18 cellular contexts compared by ENCODE assay signal in genomic region chr14:98161366-98161765, GRCh38.
"Had no signal": no experiment of that assay in that cellular context is flagged by ENCODE, and none has a peak within 500 bp of the region (broad histone marks: within the 10 kb centered on the region; RNA-seq: fewer than 3 reads in every experiment).

No MANE protein-coding gene starts in this region.

- H3K27ac ChIP-seq: body of pancreas, neutrophil, right atrium auricular region, transverse colon had no signal

- H3K27me3 Mint-ChIP-seq: activated B cell treated with CpG ODN at 0.5 μM for 24 hours; activated naive CD4-positive, alpha-beta T cell treated with anti-CD3 and anti-CD28 coated beads, Interleukin-2, amount 10 ng/mL, durations not matched to agents 7 days and 5 days; activated T-helper 17 cell treated with anti-CD3 and anti-CD28 coated beads, Interleukin-2, amount 50 U/mL, for 72 hours; central memory CD8-positive, alpha-beta T cell had no signal

- DNase-seq: activated B cell treated with CpG ODN at 0.5 μM for 24 hours; activated CD4-positive, alpha-beta T cell treated with anti-CD3 and anti-CD28 coated beads for 48 hours; activated naive CD4-positive, alpha-beta T cell treated with anti-CD3 and anti-CD28 coated beads, Interleukin-2, amount 10 ng/mL, durations not matched to agents 7 days and 5 days; amygdala; body of pancreas; effector memory CD4-positive, alpha-beta T cell; islet precursor cell; stimulated activated CD4-positive, alpha-beta T cell treated with anti-CD3 and anti-CD28 coated beads, Interleukin-2, amount 100 ng/mL, for 48 hours; stimulated activated naive B cell treated with anti-CD40 and anti-IgM and Interleukin-4, amounts not matched to agents 10 μg/mL and 1 μg/mL and 100 μg/mL, for 72 hours; substantia nigra; transverse colon had no signal

- H3K36me3 Mint-ChIP-seq: stimulated activated naive B cell treated with anti-CD40 and anti-IgM and Interleukin-4, amounts not matched to agents 10 μg/mL and 1 μg/mL and 100 μg/mL, for 72 hours had no signal

- H3K27me3 ChIP-seq: body of pancreas, right atrium auricular region had no signal

- H3K27ac Mint-ChIP-seq: activated B cell treated with CpG ODN at 0.5 μM for 24 hours; activated naive CD4-positive, alpha-beta T cell treated with anti-CD3 and anti-CD28 coated beads, Interleukin-2, amount 10 ng/mL, durations not matched to agents 7 days and 5 days; activated T-helper 17 cell treated with anti-CD3 and anti-CD28 coated beads, Interleukin-2, amount 50 U/mL, for 72 hours; dendritic cell treated with granulocyte-macrophage colony-stimulating factor and Interleukin-4, amounts not matched to agents 40 ng/mL and 50 ng/mL, for 4 days; stimulated activated naive B cell treated with anti-CD40 and anti-IgM and Interleukin-4, amounts not matched to agents 10 μg/mL and 1 μg/mL and 100 μg/mL, for 72 hours; T-helper 2 cell treated with Interferon-gamma antibody and Interleukin-4, amounts not matched to agents 5 μg/mL and 100 μg/mL, for 36 hours had no signal

- H3K9me3 Mint-ChIP-seq: activated B cell treated with CpG ODN at 0.5 μM for 24 hours; activated naive CD4-positive, alpha-beta T cell treated with anti-CD3 and anti-CD28 coated beads, Interleukin-2, amount 10 ng/mL, durations not matched to agents 7 days and 5 days; activated T-helper 17 cell treated with anti-CD3 and anti-CD28 coated beads, Interleukin-2, amount 50 U/mL, for 72 hours; central memory CD8-positive, alpha-beta T cell; dendritic cell treated with granulocyte-macrophage colony-stimulating factor and Interleukin-4, amounts not matched to agents 40 ng/mL and 50 ng/mL, for 4 days; stimulated activated naive B cell treated with anti-CD40 and anti-IgM and Interleukin-4, amounts not matched to agents 10 μg/mL and 1 μg/mL and 100 μg/mL, for 72 hours; T-helper 2 cell treated with Interferon-gamma antibody and Interleukin-4, amounts not matched to agents 5 μg/mL and 100 μg/mL, for 36 hours had no signal

- H3K4me3 Mint-ChIP-seq: activated B cell treated with CpG ODN at 0.5 μM for 24 hours; activated naive CD4-positive, alpha-beta T cell treated with anti-CD3 and anti-CD28 coated beads, Interleukin-2, amount 10 ng/mL, durations not matched to agents 7 days and 5 days; activated T-helper 17 cell treated with anti-CD3 and anti-CD28 coated beads, Interleukin-2, amount 50 U/mL, for 72 hours; central memory CD8-positive, alpha-beta T cell; dendritic cell treated with granulocyte-macrophage colony-stimulating factor and Interleukin-4, amounts not matched to agents 40 ng/mL and 50 ng/mL, for 4 days; stimulated activated naive B cell treated with anti-CD40 and anti-IgM and Interleukin-4, amounts not matched to agents 10 μg/mL and 1 μg/mL and 100 μg/mL, for 72 hours; T-helper 2 cell treated with Interferon-gamma antibody and Interleukin-4, amounts not matched to agents 5 μg/mL and 100 μg/mL, for 36 hours had no signal

- H3K4me1 ChIP-seq: body of pancreas, right atrium auricular region, transverse colon had no signal

- H3K36me3 ChIP-seq: neutrophil, right atrium auricular region, transverse colon had no signal

- H3K9me3 ChIP-seq: body of pancreas, neutrophil, right atrium auricular region, transverse colon had no signal

- H3K4me1 Mint-ChIP-seq: activated B cell treated with CpG ODN at 0.5 μM for 24 hours; stimulated activated naive B cell treated with anti-CD40 and anti-IgM and Interleukin-4, amounts not matched to agents 10 μg/mL and 1 μg/mL and 100 μg/mL, for 72 hours had no signal

- ATAC-seq: activated T-helper 17 cell treated with anti-CD3 and anti-CD28 coated beads, Interleukin-2, amount 50 U/mL, for 72 hours; body of pancreas; left lobe of liver; stimulated activated naive B cell treated with anti-CD40 and anti-IgM and Interleukin-4, amounts not matched to agents 10 μg/mL and 1 μg/mL and 100 μg/mL, for 72 hours had no signal

- H3K4me3 ChIP-seq: body of pancreas, right atrium auricular region, transverse colon had no signal
